12 cellular contexts compared by ENCODE assay signal in the genomic region with DNA sequence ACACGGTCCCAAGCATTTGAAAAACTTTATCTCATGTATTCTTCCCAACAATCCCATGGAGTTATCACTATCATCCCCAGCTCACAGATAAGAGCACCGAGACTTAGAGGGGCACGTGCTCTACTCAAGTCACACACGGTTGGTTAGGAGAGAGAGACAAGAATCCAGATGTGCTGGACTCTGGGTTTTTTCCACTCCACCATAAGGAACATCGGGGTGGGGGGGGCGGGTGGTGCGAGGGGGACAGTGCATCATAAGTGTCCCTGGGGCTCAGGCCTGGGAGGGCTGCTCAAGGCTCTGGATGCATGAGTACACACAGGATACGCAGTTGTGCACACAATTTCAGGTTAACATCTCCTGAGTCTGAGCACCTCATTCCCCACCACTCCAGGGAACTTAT. TPM values are rescaled to one million over a fixed set of nuclear protein-coding genes. Genes with fewer than 3 reads are reported as not detected.
A peak's percentile ranks its signal among the peaks of the same experiment; 100 is the strongest.
DNase-seq lines count a peak whose midpoint lies in the region; ATAC-seq, FAIRE-seq and TF ChIP-seq lines count a peak whose summit lies in the region.
"Had no signal": no experiment of that assay in that cellular context is flagged by ENCODE, and none has a peak within 500 bp of the region (broad histone marks: within the 10 kb centered on the region; RNA-seq: fewer than 3 reads in every experiment).

No MANE protein-coding gene starts in this region.

- H3K9ac ChIP-seq in GM23248 (peak overlapping the region; percentile 88), skeletal muscle tissue (ENCODE audit: low read depth in 1 of 3, low read length in 3 of 3) (peak overlapping the region in 2 of 3 donors; percentile 72 to 82)

- intact Hi-C loops in left ventricle myocardium superior (cut with micrococcal nuclease): no loop called here

- WGBS in GM23248 (ENCODE audit: low coverage in 1 of 2, low lambda C conversion rate in 2 of 2, missing lambda C conversion rate in 2 of 2), 2 experiments: 28 to 40% methylated on average over 5 to 8 of the region's 8 CpGs

- H3F3A ChIP-seq in GM23248 (ENCODE audit: insufficient read depth): peaks cover 38% of the 10 kb centered on the region

- in situ Hi-C loops in GM23248 (cut with MboI): no loop called here

- no peaks in the 10 kb centered on the region for H3K9me3 ChIP-seq in GM23248 (ENCODE audit: low read depth)
- no peaks in the 10 kb centered on the region for H3K9me3 ChIP-seq in skeletal muscle tissue (ENCODE audit: control insufficient read depth in 3 of 3, low read length in 3 of 3)

- H3K9me3 Mint-ChIP-seq in brain: no peaks in the 10 kb centered on the region
- H3K9me3 Mint-ChIP-seq: CD8-positive, alpha-beta T cell had no signal

- peaks cover 40% of the 10 kb centered on the region for H3K36me3 Mint-ChIP-seq in brain
- H3K36me3 Mint-ChIP-seq: CD8-positive, alpha-beta T cell had no signal

- H3K36me3 ChIP-seq in GM23248 (ENCODE audit: low read depth) (no peaks in the 10 kb centered on the region), skeletal muscle tissue (ENCODE audit: control insufficient read depth in 3 of 3, insufficient read depth in 3 of 3, low read length in 3 of 3) (peaks cover 0 to 3% (median 0%) of the 10 kb centered on the region in 3 donors)

- no peak overlapping the region for H2AFZ ChIP-seq in GM23248

- H3K27me3 ChIP-seq in GM23248 (replicated peaks; ENCODE audit: insufficient read depth) (no peaks in the 10 kb centered on the region), skeletal muscle tissue (ENCODE audit: control insufficient read depth in 3 of 3, insufficient read depth in 3 of 3, low read length in 3 of 3) (peaks cover 0 to 2% (median 0%) of the 10 kb centered on the region in 3 donors)

- H3K4me1 ChIP-seq in GM23248 (ENCODE audit: insufficient read depth): peaks cover 73% of the 10 kb centered on the region
- H3K4me1 ChIP-seq in skeletal muscle tissue (ENCODE audit: control insufficient read depth in 3 of 3, insufficient read depth in 3 of 3, low read length in 3 of 3): peaks cover 45 to 60% (median 58%) of the 10 kb centered on the region in 3 donors

- peak; percentile 46 for DNase-seq in GM23248
- no peak for DNase-seq in left ventricle myocardium superior
- no peak for DNase-seq in NCI-H2081 (lab: John Stamatoyannopoulos, UW)
- DNase-seq in H54 (ENCODE audit: insufficient read length, low spot score): no peak
- DNase-seq: activated effector memory CD4-positive, alpha-beta T cell treated with Interleukin-2 at 50 U/mL for 16 hours; CD8-positive, alpha-beta T cell had no signal

- H3K27ac Mint-ChIP-seq in brain: peak overlapping the region in 4 of 5 experiments; percentile 10 to 94 (median 82)
- H3K27ac Mint-ChIP-seq: CD8-positive, alpha-beta T cell had no signal

- TF ChIP-seq CTCF in brain (conservative IDR thresholded peaks at IDR 0.05): no peak

- H3K4me3 ChIP-seq in GM23248 (peak overlapping the region; percentile 74), skeletal muscle tissue (ENCODE audit: low read length in 3 of 3) (peak overlapping the region; percentile 66 to 71 (median 68))

- ATAC-seq in left ventricle myocardium superior (peak; percentile 8), HG02759 (IDR thresholded peaks at IDR 0.05; ENCODE audit: unreplicated experiment) (no peak), GM21526 (IDR thresholded peaks at IDR 0.05; ENCODE audit: low FRiP score, unreplicated experiment) (no peak)
- ATAC-seq: CD8-positive, alpha-beta T cell had no signal

- H3K4me2 ChIP-seq in GM23248 (ENCODE audit: unreplicated experiment): peak overlapping the region; percentile 95

- no peaks in the 10 kb centered on the region for H3K9me2 ChIP-seq in GM23248 (ENCODE audit: insufficient read depth)

- H3K27ac ChIP-seq in GM23248: peak overlapping the region; percentile 96
- H3K27ac ChIP-seq in skeletal muscle tissue (ENCODE audit: low read depth, low read length): peak overlapping the region; percentile 83

- H4K20me1 ChIP-seq in GM23248 (ENCODE audit: insufficient read depth): no peaks in the 10 kb centered on the region

- peaks cover 82% of the 10 kb centered on the region for H3K79me2 ChIP-seq in GM23248 (ENCODE audit: insufficient read depth)

- no peak for TF ChIP-seq POLR2A in H54 (IDR thresholded peaks at IDR 0.05; ENCODE audit: low read depth, low read length)

- H3K4me1 Mint-ChIP-seq in brain: peaks cover 84% of the 10 kb centered on the region

- H3K4me3 Mint-ChIP-seq in brain: peak overlapping the region; percentile 28 to 79 (median 49)
- H3K4me3 Mint-ChIP-seq: CD8-positive, alpha-beta T cell had no signal

- no peaks in the 10 kb centered on the region for H3K27me3 Mint-ChIP-seq in brain

- FAIRE-seq in H54 (lab: Jason Lieb, UNC): no peak
- FAIRE-seq: endometrium had no signal

RNA-seq across cellular contexts. Expression of a gene that starts 7.4 kb away (rescaled TPM):
- total RNA-seq in GM23248 (2014; rRNA removed; shearing (Covaris generic)): 30.6 and 34.6 TPM in 2 replicates
- 31.2 and 35.4 TPM in 2 replicates for polyA plus RNA-seq in GM23248 (2016; fragmentation: Nextera tagmentation; extraction: Ambion mirVana)
- polyA plus RNA-seq in brain (ENCODE audit: insufficient read depth, low read depth, low replicate concordance): 110 TPM
- 51.4 TPM for total RNA-seq in left ventricle myocardium superior
- total RNA-seq in skeletal muscle tissue: 18.8 TPM

RNA-seq across cellular contexts. Expression of a gene that starts 42.8 kb away (rescaled TPM):
- not detected in 2 replicates for total RNA-seq in GM23248 (2014; rRNA removed; shearing (Covaris generic))
- polyA plus RNA-seq in GM23248 (2016; fragmentation: Nextera tagmentation; extraction: Ambion mirVana) (not detected in 2 replicates), brain (ENCODE audit: insufficient read depth, low read depth, low replicate concordance) (not detected)
- total RNA-seq in left ventricle myocardium superior (not detected), skeletal muscle tissue (not detected)
- total RNA-seq: CD8-positive, alpha-beta T cell; left cardiac atrium had no signal
